Comparison of ENCODE assay signal across 41 cellular contexts in the genomic region with DNA sequence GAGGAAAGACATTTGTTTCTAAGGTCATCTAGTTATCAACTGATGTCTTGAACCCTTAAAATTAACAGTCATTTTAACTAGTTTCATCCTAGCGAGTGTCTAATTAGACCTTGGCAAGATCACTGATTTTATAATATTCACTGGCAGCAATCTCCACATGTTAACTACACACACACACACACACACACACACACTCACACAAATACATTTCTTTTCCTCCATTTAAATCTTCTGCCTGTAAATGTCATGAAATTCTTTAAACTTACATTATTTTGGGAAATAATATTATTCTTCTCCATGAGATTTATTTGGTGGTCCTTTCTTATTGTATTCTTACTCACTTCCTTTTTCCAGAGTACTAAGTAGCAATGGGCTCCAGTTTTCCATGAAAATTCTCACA. TPM values are rescaled to one million over a fixed set of nuclear protein-coding genes. Genes with fewer than 3 reads are reported as not detected.
"Had no signal": no experiment of that assay in that cellular context is flagged by ENCODE, and none has a peak within 500 bp of the region (broad histone marks: within the 10 kb centered on the region; RNA-seq: fewer than 3 reads in every experiment).

No MANE protein-coding gene starts in this region.

- H3K36me3 Mint-ChIP-seq: activated CD4-positive, alpha-beta memory T cell treated with anti-CD3 and anti-CD28 coated beads for 36 hours; activated naive CD4-positive, alpha-beta T cell treated with anti-CD3 and anti-CD28 coated beads, Interleukin-2, amount 10 ng/mL, durations not matched to agents 7 days and 5 days; activated naive CD4-positive, alpha-beta T cell treated with anti-CD3 and anti-CD28 coated beads, Interleukin-2, amount 50 U/mL, for 24 hours; activated naive CD8-positive, alpha-beta T cell; activated naive CD8-positive, alpha-beta T cell treated with anti-CD3 and anti-CD28 coated beads, Interleukin-2, amount 10 ng/mL, durations not matched to agents 7 days and 5 days; brain had no signal

- H3K9me3 Mint-ChIP-seq: activated B cell treated with CpG ODN at 0.5 μM for 24 hours; activated CD4-positive, alpha-beta memory T cell treated with anti-CD3 and anti-CD28 coated beads for 36 hours; activated CD4-positive, alpha-beta T cell treated with anti-CD3 and anti-CD28 coated beads, Interleukin-2, amount 10 ng/mL, durations not matched to agents 24 days and 14 days; activated CD8-positive, alpha-beta T cell treated with anti-CD3 and anti-CD28 coated beads for 36 hours; activated naive CD4-positive, alpha-beta T cell treated with anti-CD3 and anti-CD28 coated beads, Interleukin-2, amount 10 ng/mL, durations not matched to agents 7 days and 5 days; activated naive CD4-positive, alpha-beta T cell treated with anti-CD3 and anti-CD28 coated beads, Interleukin-2, amount 50 U/mL, for 24 hours; activated naive CD8-positive, alpha-beta T cell treated with anti-CD3 and anti-CD28 coated beads, Interleukin-2, amount 10 ng/mL, durations not matched to agents 7 days and 5 days; activated naive CD8-positive, alpha-beta T cell treated with anti-CD3 and anti-CD28 coated beads, Interleukin-2, amount 50 U/mL, for 24 hours; activated T-cell treated with anti-CD3 and anti-CD28 coated beads, Interleukin-2, amount 50 U/mL, for 4 hours; activated T-cell treated with anti-CD3 and anti-CD28 coated beads, Interleukin-2, amount 50 U/mL, for 72 hours; activated T-helper 1 cell treated with anti-CD3 and anti-CD28 coated beads, Interleukin-12 subunit alpha, Interleukin-12 subunit beta, Interleukin-2, Interleukin-4 antibody, amounts not matched to agents 30 ng/mL and 10 ng/mL and 1 ng/mL, durations not matched to agents 14 hours and 24 hours and 36 hours; activated T-helper 17 cell treated with anti-CD3 and anti-CD28 coated beads, Interleukin-2, amount 50 U/mL, for 72 hours; brain; central memory CD8-positive, alpha-beta T cell; T-helper 2 cell treated with Interferon-gamma antibody and Interleukin-4, amounts not matched to agents 5 μg/mL and 100 μg/mL, for 36 hours had no signal

- H3K4me3 Mint-ChIP-seq: activated B cell treated with CpG ODN at 0.5 μM for 24 hours; activated CD4-positive, alpha-beta memory T cell treated with anti-CD3 and anti-CD28 coated beads for 36 hours; activated CD4-positive, alpha-beta T cell treated with anti-CD3 and anti-CD28 coated beads, Interleukin-2, amount 10 ng/mL, durations not matched to agents 24 days and 14 days; activated CD8-positive, alpha-beta T cell treated with anti-CD3 and anti-CD28 coated beads for 36 hours; activated naive CD4-positive, alpha-beta T cell treated with anti-CD3 and anti-CD28 coated beads, Interleukin-2, amount 10 ng/mL, durations not matched to agents 7 days and 5 days; activated naive CD4-positive, alpha-beta T cell treated with anti-CD3 and anti-CD28 coated beads, Interleukin-2, amount 50 U/mL, for 24 hours; activated naive CD8-positive, alpha-beta T cell; activated naive CD8-positive, alpha-beta T cell treated with anti-CD3 and anti-CD28 coated beads, Interleukin-2, amount 10 ng/mL, durations not matched to agents 7 days and 5 days; activated naive CD8-positive, alpha-beta T cell treated with anti-CD3 and anti-CD28 coated beads, Interleukin-2, amount 50 U/mL, for 24 hours; activated T-cell treated with anti-CD3 and anti-CD28 coated beads, Interleukin-2, amount 50 U/mL, for 4 hours; activated T-cell treated with anti-CD3 and anti-CD28 coated beads, Interleukin-2, amount 50 U/mL, for 72 hours; activated T-helper 1 cell treated with anti-CD3 and anti-CD28 coated beads, Interleukin-12 subunit alpha, Interleukin-12 subunit beta, Interleukin-2, Interleukin-4 antibody, amounts not matched to agents 30 ng/mL and 10 ng/mL and 1 ng/mL, durations not matched to agents 14 hours and 24 hours and 36 hours; activated T-helper 17 cell treated with anti-CD3 and anti-CD28 coated beads, Interleukin-2, amount 50 U/mL, for 72 hours; brain; central memory CD8-positive, alpha-beta T cell; T-helper 2 cell treated with Interferon-gamma antibody and Interleukin-4, amounts not matched to agents 5 μg/mL and 100 μg/mL, for 36 hours had no signal

- H3K4me3 ChIP-seq: ascending aorta, cardiac muscle cell, colonic mucosa had no signal

- DNase-seq: activated B cell treated with CpG ODN at 0.5 μM for 24 hours; activated CD4-positive, alpha-beta memory T cell treated with anti-CD3 and anti-CD28 coated beads for 36 hours; activated CD4-positive, alpha-beta T cell treated with anti-CD3 and anti-CD28 coated beads for 4 hours; activated CD4-positive, alpha-beta T cell treated with anti-CD3 and anti-CD28 coated beads, Interleukin-2, amount 10 ng/mL, durations not matched to agents 24 days and 14 days; activated CD4-positive, alpha-beta T cell treated with anti-CD3 and anti-CD28 coated beads, Interleukin-2, amount 50 U/mL, for 1 hour; activated CD4-positive, alpha-beta T cell treated with anti-CD3 and anti-CD28 coated beads, Interleukin-2, amount 50 U/mL, for 4 hours; activated CD4-positive, CD25-positive, alpha-beta regulatory T cell treated with anti-CD3 and anti-CD28 coated beads, Interleukin-2, amount 50 U/mL, for 72 hours; activated CD8-positive, alpha-beta memory T cell treated with anti-CD3 and anti-CD28 coated beads, Interleukin-2, amount 50 U/mL, for 4 hours; activated CD8-positive, alpha-beta T cell treated with anti-CD3 and anti-CD28 coated beads for 36 hours; activated effector memory CD4-positive, alpha-beta T cell treated with anti-CD3 and anti-CD28 coated beads, Interleukin-2, amount 50 U/mL, for 16 hours; activated gamma-delta T cell treated with Interleukin-2 at 50 U/mL for 16 hours; activated naive CD4-positive, alpha-beta T cell; activated naive CD4-positive, alpha-beta T cell treated with anti-CD3 and anti-CD28 coated beads, Interleukin-2, amount 10 ng/mL, durations not matched to agents 7 days and 5 days; activated naive CD8-positive, alpha-beta T cell treated with anti-CD3 and anti-CD28 coated beads, Interleukin-2, amount 10 ng/mL, durations not matched to agents 7 days and 5 days; activated naive CD8-positive, alpha-beta T cell treated with anti-CD3 and anti-CD28 coated beads, Interleukin-2, amount 50 U/mL, for 24 hours; activated T-cell treated with anti-CD3 and anti-CD28 coated beads for 4 hours; activated T-cell treated with anti-CD3 and anti-CD28 coated beads, Interleukin-2, amount 50 U/mL, for 1 hour; activated T-cell treated with anti-CD3 and anti-CD28 coated beads, Interleukin-2, amount 50 U/mL, for 4 hours; activated T-cell treated with anti-CD3 and anti-CD28 coated beads, Interleukin-2, amount 50 U/mL, for 72 hours; amygdala; anterior cingulate cortex; caudate nucleus; cerebellar nuclear complex; colonic mucosa; T-helper 2 cell; T-helper 9 cell had no signal

- H3K36me3 ChIP-seq: ascending aorta, cardiac muscle cell, colonic mucosa had no signal

- H3K4me1 ChIP-seq: colonic mucosa had no signal

- H3K27me3 ChIP-seq: ascending aorta, colonic mucosa had no signal

- H3K27ac ChIP-seq: ascending aorta, cardiac muscle cell, colonic mucosa, VCaP had no signal

- H3K27ac Mint-ChIP-seq: activated B cell treated with CpG ODN at 0.5 μM for 24 hours; activated CD4-positive, alpha-beta memory T cell treated with anti-CD3 and anti-CD28 coated beads for 36 hours; activated CD4-positive, alpha-beta T cell treated with anti-CD3 and anti-CD28 coated beads, Interleukin-2, amount 10 ng/mL, durations not matched to agents 24 days and 14 days; activated CD8-positive, alpha-beta T cell treated with anti-CD3 and anti-CD28 coated beads for 36 hours; activated naive CD4-positive, alpha-beta T cell treated with anti-CD3 and anti-CD28 coated beads, Interleukin-2, amount 10 ng/mL, durations not matched to agents 7 days and 5 days; activated naive CD4-positive, alpha-beta T cell treated with anti-CD3 and anti-CD28 coated beads, Interleukin-2, amount 50 U/mL, for 24 hours; activated naive CD8-positive, alpha-beta T cell; activated naive CD8-positive, alpha-beta T cell treated with anti-CD3 and anti-CD28 coated beads, Interleukin-2, amount 10 ng/mL, durations not matched to agents 7 days and 5 days; activated naive CD8-positive, alpha-beta T cell treated with anti-CD3 and anti-CD28 coated beads, Interleukin-2, amount 50 U/mL, for 24 hours; activated T-cell treated with anti-CD3 and anti-CD28 coated beads, Interleukin-2, amount 50 U/mL, for 72 hours; activated T-helper 1 cell treated with anti-CD3 and anti-CD28 coated beads, Interleukin-12 subunit alpha, Interleukin-12 subunit beta, Interleukin-2, Interleukin-4 antibody, amounts not matched to agents 30 ng/mL and 10 ng/mL and 1 ng/mL, durations not matched to agents 14 hours and 24 hours and 36 hours; activated T-helper 17 cell treated with anti-CD3 and anti-CD28 coated beads, Interleukin-2, amount 50 U/mL, for 72 hours; brain; T-helper 2 cell treated with Interferon-gamma antibody and Interleukin-4, amounts not matched to agents 5 μg/mL and 100 μg/mL, for 36 hours had no signal

- FAIRE-seq: bronchial epithelial cell, TTC549 had no signal

- H3K4me1 Mint-ChIP-seq: activated T-helper 17 cell treated with anti-CD3 and anti-CD28 coated beads, Interleukin-2, amount 50 U/mL, for 72 hours had no signal

- H3K9me3 ChIP-seq: ascending aorta, colonic mucosa had no signal

- ATAC-seq: activated CD8-positive, alpha-beta T cell treated with anti-CD3 and anti-CD28 coated beads for 36 hours; activated naive CD8-positive, alpha-beta T cell treated with anti-CD3 and anti-CD28 coated beads, Interleukin-2, amount 50 U/mL, for 24 hours; activated T-cell treated with anti-CD3 and anti-CD28 coated beads, Interleukin-2, amount 50 U/mL, for 4 hours; activated T-cell treated with anti-CD3 and anti-CD28 coated beads, Interleukin-2, amount 50 U/mL, for 72 hours; activated T-helper 17 cell treated with anti-CD3 and anti-CD28 coated beads, Interleukin-2, amount 50 U/mL, for 72 hours had no signal

RNA-seq across cellular contexts. Expression of a gene that starts 6.6 kb away (rescaled TPM):
- total RNA-seq: activated B cell treated with CpG ODN at 0.5 μM for 24 hours; activated CD4-positive, alpha-beta memory T cell treated with anti-CD3 and anti-CD28 coated beads for 36 hours; activated CD4-positive, alpha-beta T cell treated with anti-CD3 and anti-CD28 coated beads, Interleukin-2, amount 10 ng/mL, durations not matched to agents 24 days and 14 days; activated CD8-positive, alpha-beta memory T cell treated with anti-CD3 and anti-CD28 coated beads for 36 hours; activated CD8-positive, alpha-beta T cell treated with anti-CD3 and anti-CD28 coated beads for 36 hours; activated naive CD8-positive, alpha-beta T cell treated with anti-CD3 and anti-CD28 coated beads, Interleukin-2, amount 10 ng/mL, durations not matched to agents 7 days and 5 days; activated T-cell treated with anti-CD3 and anti-CD28 coated beads, Interleukin-2, amount 50 U/mL, for 4 hours; activated T-cell treated with anti-CD3 and anti-CD28 coated beads, Interleukin-2, amount 50 U/mL, for 72 hours; activated T-helper 1 cell treated with anti-CD3 and anti-CD28 coated beads, Interleukin-12 subunit alpha, Interleukin-12 subunit beta, Interleukin-2, Interleukin-4 antibody, amounts not matched to agents 30 ng/mL and 10 ng/mL and 1 ng/mL, durations not matched to agents 14 hours and 24 hours and 36 hours; activated T-helper 17 cell treated with anti-CD3 and anti-CD28 coated beads, Interleukin-2, amount 50 U/mL, for 72 hours; ascending aorta; bronchial epithelial cell; cardiac muscle cell; chondrocyte; colonic mucosa had no signal
- polyA plus RNA-seq: adipose tissue had no signal

RNA-seq across cellular contexts. Expression of a gene that starts 23.6 kb away (rescaled TPM):
- polyA plus RNA-seq: cardiac muscle cell had no signal
